Comparison of ENCODE assay signal across 8 cellular contexts in genomic region chr12:14111230-14111865, GRCh38.
DNase-seq lines count a peak whose midpoint lies in the region; ATAC-seq lines count a peak whose summit lies in the region.

No MANE protein-coding gene starts in this region.

- H3K9me3 Mint-ChIP-seq in activated naive CD4-positive, alpha-beta T cell treated with anti-CD3 and anti-CD28 coated beads, Interleukin-2, amount 10 ng/mL, durations not matched to agents 7 days and 5 days = no peaks in the 10 kb centered on the region

- ATAC-seq in HG02678 (IDR thresholded peaks at IDR 0.05; ENCODE audit: unreplicated experiment) (peak; percentile 97), left lobe of liver (peak; percentile 78), left ventricle myocardium superior (no peak)

- peak; percentile 22 for DNase-seq in activated naive CD4-positive, alpha-beta T cell treated with anti-CD3 and anti-CD28 coated beads, Interleukin-2, amount 10 ng/mL, durations not matched to agents 7 days and 5 days
- no peak for DNase-seq in activated naive CD4-positive, alpha-beta T cell treated with anti-CD3 and anti-CD28 coated beads, Interleukin-2, amount 50 U/mL, for 16 hours
- DNase-seq in NCI-H2227 (lab: John Stamatoyannopoulos, UW; ENCODE audit: unreplicated experiment) = peak; percentile 47
- no peak for DNase-seq in left lobe of liver (ENCODE audit: low spot score)
- DNase-seq in stimulated activated CD4-positive, alpha-beta T cell treated with anti-CD3 and anti-CD28 coated beads, Interleukin-4, amount 100 ng/mL, for 1 hour = no peak
- DNase-seq in NCI-H1105 treated with DMSO at 0.1 percent for 48 hours (lab: John Stamatoyannopoulos, UW) = no peak
- DNase-seq in left ventricle myocardium superior = no peak

- no peaks in the 10 kb centered on the region for H3K36me3 Mint-ChIP-seq in activated naive CD4-positive, alpha-beta T cell treated with anti-CD3 and anti-CD28 coated beads, Interleukin-2, amount 10 ng/mL, durations not matched to agents 7 days and 5 days

- CTCF ChIA-PET in activated naive CD4-positive, alpha-beta T cell treated with anti-CD3 and anti-CD28 coated beads, Interleukin-2, amount 10 ng/mL, durations not matched to agents 7 days and 5 days (lab: Charles Lee) = no interaction called here

- intact Hi-C loops in left ventricle myocardium superior (cut with micrococcal nuclease) = no loop called here

- H3K27me3 Mint-ChIP-seq in activated naive CD4-positive, alpha-beta T cell treated with anti-CD3 and anti-CD28 coated beads, Interleukin-2, amount 10 ng/mL, durations not matched to agents 7 days and 5 days = peaks cover 3% of the 10 kb centered on the region

- H3K4me1 Mint-ChIP-seq in activated naive CD4-positive, alpha-beta T cell treated with anti-CD3 and anti-CD28 coated beads, Interleukin-2, amount 10 ng/mL, durations not matched to agents 7 days and 5 days = no peaks in the 10 kb centered on the region

- H3K4me3 Mint-ChIP-seq in activated naive CD4-positive, alpha-beta T cell treated with anti-CD3 and anti-CD28 coated beads, Interleukin-2, amount 10 ng/mL, durations not matched to agents 7 days and 5 days = no peak overlapping the region

- no peak overlapping the region for H3K27ac Mint-ChIP-seq in activated naive CD4-positive, alpha-beta T cell treated with anti-CD3 and anti-CD28 coated beads, Interleukin-2, amount 10 ng/mL, durations not matched to agents 7 days and 5 days

Comparison
In these comparisons a context has a peak if more than half of its experiments do, and no peak if none do; other contexts are left out.
1. DNase-seq: peak in activated naive CD4-positive, alpha-beta T cell treated with anti-CD3 and anti-CD28 coated beads, Interleukin-2, amount 10 ng/mL, durations not matched to agents 7 days and 5 days (single experiment) and NCI-H2227 (single experiment); none in activated naive CD4-positive, alpha-beta T cell treated with anti-CD3 and anti-CD28 coated beads, Interleukin-2, amount 50 U/mL, for 16 hours (single experiment), left lobe of liver (single experiment), stimulated activated CD4-positive, alpha-beta T cell treated with anti-CD3 and anti-CD28 coated beads, Interleukin-4, amount 100 ng/mL, for 1 hour (single experiment), NCI-H1105 treated with DMSO at 0.1 percent for 48 hours (single experiment) and left ventricle myocardium superior (single experiment).